In genomic region chr17:18224053-18224427, GRCh38 we compare ENCODE assay signal across 1 cellular context.
TF ChIP-seq lines count a peak whose summit lies in the region.

No MANE protein-coding gene starts in this region.

TF ChIP-seq in endothelial cell of umbilical vein, 7 proteins besides CTCF, POLR2A, EP300 and RAD21:
- TF ChIP-seq JUN (IDR thresholded peaks at IDR 0.05; ENCODE audit: borderline replicate concordance, insufficient read depth, insufficient read length, low read depth) (no peak), MAX (IDR thresholded peaks at IDR 0.05; ENCODE audit: insufficient read depth, insufficient read length) (no peak), EZH2 (IDR thresholded peaks at IDR 0.05; ENCODE audit: borderline replicate concordance, low read depth, low read length, severe bottlenecking) (no peak), GATA2 (IDR thresholded peaks at IDR 0.05; ENCODE audit: insufficient read depth, insufficient read length, low read depth, low read length) (no peak), MYC (IDR thresholded peaks at IDR 0.05; ENCODE audit: low read depth, low read length) (no peak), FOS (IDR thresholded peaks at IDR 0.05; ENCODE audit: borderline replicate concordance, insufficient read depth, low read length) (no peak), POLR2AphosphoS5 (IDR thresholded peaks at IDR 0.05; ENCODE audit: insufficient read depth, low read depth, low read length) (no peak)
